8 cellular contexts compared by ENCODE assay signal in the genomic region with DNA sequence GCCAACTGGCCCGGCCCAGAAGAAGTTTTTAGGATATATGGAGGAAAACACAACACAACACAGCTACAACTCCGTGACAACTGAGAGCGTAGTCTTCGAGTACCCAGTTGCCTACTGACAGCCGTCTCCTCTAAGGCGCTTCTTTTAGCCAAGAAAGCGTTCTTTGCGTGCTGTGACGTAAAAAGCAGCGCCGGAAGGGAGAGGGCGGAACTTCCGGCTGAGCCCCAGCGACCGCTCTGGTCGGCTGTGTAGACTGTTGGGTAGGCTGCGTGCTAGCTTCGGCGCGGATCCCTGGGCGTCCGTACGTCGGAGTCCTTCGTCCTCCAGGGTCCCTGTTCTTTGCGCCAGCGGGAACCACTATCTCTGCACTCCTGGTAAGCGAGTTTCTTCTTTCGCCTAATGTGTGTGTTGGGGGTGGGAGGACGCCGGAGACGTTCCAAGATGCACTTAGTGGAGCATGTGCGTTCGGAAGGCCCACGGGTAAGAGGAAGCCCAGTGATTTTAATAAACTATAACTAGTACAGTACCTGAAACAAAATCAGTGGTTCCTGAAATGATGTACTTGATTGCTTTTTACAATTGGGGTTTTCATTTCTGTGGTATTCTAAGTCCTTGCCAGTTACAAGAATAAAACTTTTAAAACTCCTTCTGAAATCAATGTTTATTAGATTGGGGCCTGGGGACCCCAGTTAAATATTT. TPM values are rescaled to one million over a fixed set of nuclear protein-coding genes. Genes with fewer than 3 reads are reported as not detected.
DNase-seq lines count a peak whose midpoint lies in the region; ATAC-seq and TF ChIP-seq lines count a peak whose summit lies in the region.

A gene (plus strand): TSS at position 239 of the 699 bp plus-strand sequence. CDS start 2,914 bp downstream, outside the sequence.

- H3K4me2 ChIP-seq in DND-41 (ENCODE audit: insufficient read depth, low read length) (peak within 1 kb of the TSS; percentile 90), Karpas-422 (ENCODE audit: low read depth, low read length, poor library complexity, severe bottlenecking) (peak within 1 kb of the TSS; percentile 91), fibroblast of lung (ENCODE audit: extremely low read depth, insufficient read depth, low read length) (peak within 1 kb of the TSS; percentile 90)

- POLR2A ChIA-PET in naive thymus-derived CD4-positive, alpha-beta T cell (lab: Charles Lee), result interaction anchor here (0.6 to 3.1 kb wide), 19 partner anchors 8 to 1237 kb away, joined by 3 to 24 read pairs (median 4); a partner anchor contains a TSS

- no peaks in the 10 kb centered on the region for H3K9me2 ChIP-seq in Karpas-422 (replicated peaks; ENCODE audit: insufficient read depth, low read length)

- H3K36me3 ChIP-seq in DND-41 (ENCODE audit: insufficient read depth, low read length) (peaks cover 42% of the 10 kb centered on the region), Karpas-422 (ENCODE audit: insufficient read depth, low read length) (peaks cover 39% of the 10 kb centered on the region), fibroblast of lung (ENCODE audit: control insufficient read depth, insufficient read depth, low read length) (peaks cover 3% of the 10 kb centered on the region)
- peaks cover 0 to 20% (median 7%) of the 10 kb centered on the region in 3 experiments for H3K36me3 ChIP-seq in naive thymus-derived CD4-positive, alpha-beta T cell (ENCODE audit: control insufficient read depth in 2 of 3, insufficient read depth in 3 of 3, low read length in 3 of 3)

- H2AFZ ChIP-seq in DND-41 (ENCODE audit: low read depth, low read length) (peak within 1 kb of the TSS; percentile 88), Karpas-422 (ENCODE audit: low read length) (no peak within 1 kb of the TSS), fibroblast of lung (ENCODE audit: low read length) (peak within 1 kb of the TSS; percentile 96)

- H3K27ac ChIP-seq in DND-41 (ENCODE audit: low read length) (peak within 1 kb of the TSS; percentile 89), Karpas-422 (ENCODE audit: low read length) (peak within 1 kb of the TSS; percentile 66), fibroblast of lung (ENCODE audit: insufficient read depth, low read length) (peak within 1 kb of the TSS; percentile 93)
- H3K27ac ChIP-seq in naive thymus-derived CD4-positive, alpha-beta T cell (ENCODE audit: low read depth, low read length), result peak within 1 kb of the TSS; percentile 93

- TF ChIP-seq CTCF in DND-41 (IDR thresholded peaks at IDR 0.05; ENCODE audit: borderline replicate concordance, extremely low read depth, low read length, poor library complexity, severe bottlenecking) (peak; percentile 3), fibroblast of lung (conservative IDR thresholded peaks at IDR 0.05 in 1 of 2, IDR thresholded peaks at IDR 0.05 in 1 of 2; ENCODE audit: low read depth in 1 of 2, low read length in 2 of 2) (no peak)

- H3K27ac Mint-ChIP-seq in naive thymus-derived CD4-positive, alpha-beta T cell, result peak within 1 kb of the TSS; percentile 93 to 99 (median 98)
- peak within 1 kb of the TSS; percentile 98 for H3K27ac Mint-ChIP-seq in stimulated activated naive B cell treated with anti-CD40 and anti-IgM and Interleukin-4, amounts not matched to agents 10 μg/mL and 1 μg/mL and 100 μg/mL, for 72 hours

- H3K27me3 ChIP-seq in DND-41 (ENCODE audit: insufficient read depth, low read length, poor library complexity), result no peaks in the 10 kb centered on the region
- no peaks in the 10 kb centered on the region for H3K27me3 ChIP-seq in Karpas-422 (ENCODE audit: low read length)
- H3K27me3 ChIP-seq in fibroblast of lung (ENCODE audit: control insufficient read depth, insufficient read depth, low read length), result peaks cover under 1% of the 10 kb centered on the region
- H3K27me3 ChIP-seq in naive thymus-derived CD4-positive, alpha-beta T cell (ENCODE audit: control insufficient read depth in 2 of 2, insufficient read depth in 2 of 2, low read length in 2 of 2), result no peaks in the 10 kb centered on the region

- intact Hi-C loops in naive thymus-derived CD4-positive, alpha-beta T cell (cut with micrococcal nuclease), result loop anchor here (1.0 to 10.0 kb wide), 12 partner anchors 12 to 1301 kb away; a partner anchor contains a TSS

- peak within 1 kb of the TSS; percentile 84 for H3K9ac ChIP-seq in DND-41 (ENCODE audit: low read depth, low read length)
- H3K9ac ChIP-seq in Karpas-422 (ENCODE audit: low read length), result peak within 1 kb of the TSS; percentile 91
- peak within 1 kb of the TSS; percentile 83 for H3K9ac ChIP-seq in fibroblast of lung (ENCODE audit: insufficient read depth, low read length)

- peak; percentile 92 for DNase-seq in DND-41
- DNase-seq in Karpas-422, result peak; percentile 98
- DNase-seq in RPMI8226, result peak; percentile 96
- DNase-seq in activated T-helper 1 cell treated with anti-CD3 and anti-CD28 coated beads, Interleukin-2, amount 50 U/mL, for 16 hours (ENCODE audit: low read depth in 1 of 2, low spot score in 1 of 2), result peak; percentile 85
- DNase-seq in fibroblast of lung (ENCODE audit: low read depth in 2 of 2), result peak; percentile 92 to 94
- peak; percentile 77 to 94 (median 91) for DNase-seq in naive thymus-derived CD4-positive, alpha-beta T cell
- DNase-seq in stimulated activated naive B cell treated with anti-CD40 and anti-IgM and Interleukin-4, amounts not matched to agents 10 μg/mL and 1 μg/mL and 100 μg/mL, for 72 hours, result peak; percentile 91

- CTCF ChIA-PET in naive thymus-derived CD4-positive, alpha-beta T cell (lab: Charles Lee), result interaction anchor here (0.6 to 1.3 kb wide), 2 partner anchors 12 to 232 kb away, joined by 3 to 5 read pairs; a partner anchor contains a TSS

- peaks cover 19 to 48% (median 38%) of the 10 kb centered on the region in 7 donors for H3K4me1 Mint-ChIP-seq in naive thymus-derived CD4-positive, alpha-beta T cell
- peaks cover 16 to 34% of the 10 kb centered on the region in 2 donors for H3K4me1 Mint-ChIP-seq in stimulated activated naive B cell treated with anti-CD40 and anti-IgM and Interleukin-4, amounts not matched to agents 10 μg/mL and 1 μg/mL and 100 μg/mL, for 72 hours

- H3K79me2 ChIP-seq in DND-41 (ENCODE audit: insufficient read depth, low read length), result peaks cover 50% of the 10 kb centered on the region
- peaks cover 52% of the 10 kb centered on the region for H3K79me2 ChIP-seq in Karpas-422 (ENCODE audit: low read length)
- H3K79me2 ChIP-seq in fibroblast of lung (ENCODE audit: control insufficient read depth, insufficient read depth, low read length), result peaks cover 38% of the 10 kb centered on the region

- ATAC-seq in DND-41 (ENCODE audit: insufficient read depth, low read depth) (peak; percentile 99), GM21825 (IDR thresholded peaks at IDR 0.05; ENCODE audit: unreplicated experiment) (peak; percentile 99)
- ATAC-seq in naive thymus-derived CD4-positive, alpha-beta T cell, result peak; percentile 98
- ATAC-seq in stimulated activated naive B cell treated with anti-CD40 and anti-IgM and Interleukin-4, amounts not matched to agents 10 μg/mL and 1 μg/mL and 100 μg/mL, for 72 hours (replicated peaks), result peak; percentile 99

- H4K20me1 ChIP-seq in DND-41 (ENCODE audit: insufficient read depth, low read length) (peaks cover 36% of the 10 kb centered on the region; the same call in 1 of the 2 replicates), Karpas-422 (ENCODE audit: insufficient read depth, low read depth, low read length) (peaks cover 23% of the 10 kb centered on the region), fibroblast of lung (ENCODE audit: control insufficient read depth, extremely low read depth, insufficient read depth, low read length) (no peaks in the 10 kb centered on the region)

- peaks cover 10 to 33% (median 23%) of the 10 kb centered on the region in 5 donors for H3K36me3 Mint-ChIP-seq in naive thymus-derived CD4-positive, alpha-beta T cell
- H3K36me3 Mint-ChIP-seq in stimulated activated naive B cell treated with anti-CD40 and anti-IgM and Interleukin-4, amounts not matched to agents 10 μg/mL and 1 μg/mL and 100 μg/mL, for 72 hours, result peaks cover 8 to 30% of the 10 kb centered on the region in 2 donors

- H3K4me1 ChIP-seq in DND-41 (ENCODE audit: insufficient read depth, low read length) (peaks cover 25% of the 10 kb centered on the region), Karpas-422 (ENCODE audit: low read length) (peaks cover 47% of the 10 kb centered on the region), fibroblast of lung (ENCODE audit: control insufficient read depth, extremely low read depth, insufficient read depth, low read length) (no peaks in the 10 kb centered on the region)
- peaks cover 8 to 14% of the 10 kb centered on the region in 2 donors for H3K4me1 ChIP-seq in naive thymus-derived CD4-positive, alpha-beta T cell (ENCODE audit: control insufficient read depth in 2 of 2, insufficient read depth in 2 of 2, low read length in 2 of 2)

- H3K9me3 Mint-ChIP-seq in naive thymus-derived CD4-positive, alpha-beta T cell, result no peaks in the 10 kb centered on the region
- H3K9me3 Mint-ChIP-seq in stimulated activated naive B cell treated with anti-CD40 and anti-IgM and Interleukin-4, amounts not matched to agents 10 μg/mL and 1 μg/mL and 100 μg/mL, for 72 hours, result no peaks in the 10 kb centered on the region

- H3K27me3 Mint-ChIP-seq in naive thymus-derived CD4-positive, alpha-beta T cell, result peaks cover 2 to 10% (median 3%) of the 10 kb centered on the region in 5 donors
- H3K27me3 Mint-ChIP-seq in stimulated activated naive B cell treated with anti-CD40 and anti-IgM and Interleukin-4, amounts not matched to agents 10 μg/mL and 1 μg/mL and 100 μg/mL, for 72 hours, result peaks cover 0 to 6% of the 10 kb centered on the region in 2 donors

- no peaks in the 10 kb centered on the region for H3K9me3 ChIP-seq in DND-41 (ENCODE audit: insufficient read depth, low read length, severe bottlenecking)
- no peaks in the 10 kb centered on the region for H3K9me3 ChIP-seq in Karpas-422 (ENCODE audit: low read length)
- H3K9me3 ChIP-seq in fibroblast of lung (ENCODE audit: control insufficient read depth, insufficient read depth, low read depth, low read length), result no peaks in the 10 kb centered on the region
- no peaks in the 10 kb centered on the region for H3K9me3 ChIP-seq in naive thymus-derived CD4-positive, alpha-beta T cell (ENCODE audit: control insufficient read depth in 2 of 3, low read length in 3 of 3)

- H3K4me3 ChIP-seq in DND-41 (ENCODE audit: low read depth in 1 of 2, low read length in 2 of 2) (peak within 1 kb of the TSS; percentile 95 to 99), Karpas-422 (ENCODE audit: low read length) (peak within 1 kb of the TSS; percentile 97), fibroblast of lung (replicated peaks in 1 of 4; ENCODE audit: control extremely low read depth in 1 of 4, insufficient read depth in 1 of 4, low read depth in 3 of 4, low read length in 4 of 4) (peak within 1 kb of the TSS; percentile 91 to 99 (median 94))
- H3K4me3 ChIP-seq in naive thymus-derived CD4-positive, alpha-beta T cell (ENCODE audit: low read length), result peak within 1 kb of the TSS; percentile 94

- peak within 1 kb of the TSS; percentile 95 to 99 (median 99) for H3K4me3 Mint-ChIP-seq in naive thymus-derived CD4-positive, alpha-beta T cell
- H3K4me3 Mint-ChIP-seq in stimulated activated naive B cell treated with anti-CD40 and anti-IgM and Interleukin-4, amounts not matched to agents 10 μg/mL and 1 μg/mL and 100 μg/mL, for 72 hours, result peak within 1 kb of the TSS; percentile 95 to 96

RNA-seq across cellular contexts. Expression of the gene that starts here (rescaled TPM):
- 24.9 and 47.9 TPM in 2 replicates for total RNA-seq in Karpas-422 (2014; rRNA removed; shearing (Covaris generic); ENCODE audit: low replicate concordance)
- 23.8 and 32.1 TPM in 2 replicates for total RNA-seq in fibroblast of lung
- 20.6 and 22.2 TPM in 2 replicates for polyA plus RNA-seq in fibroblast of lung
- 15.7 and 20.6 TPM in 2 replicates for polyA plus RNA-seq in fibroblast of lung (2012)
- 0.75 and 1.3 TPM in 2 replicates for polyA minus RNA-seq in fibroblast of lung (ENCODE audit: low replicate concordance)
- 10 to 100 TPM; 24.1 to 32.7 (median 27.1) TPM for total RNA-seq in naive thymus-derived CD4-positive, alpha-beta T cell
- polyA plus RNA-seq in naive thymus-derived CD4-positive, alpha-beta T cell, result 10 to 100 TPM; 27.6 to 37.3 TPM

Comparison
In these comparisons a context has a peak if more than half of its experiments do, and no peak if none do; other contexts are left out.
1. Peak in every context shown above with its lines: DNase-seq, ATAC-seq, H3K4me3 ChIP-seq and H3K27ac ChIP-seq.